ENCODE assay signal across 8 cellular contexts in the genomic region with DNA sequence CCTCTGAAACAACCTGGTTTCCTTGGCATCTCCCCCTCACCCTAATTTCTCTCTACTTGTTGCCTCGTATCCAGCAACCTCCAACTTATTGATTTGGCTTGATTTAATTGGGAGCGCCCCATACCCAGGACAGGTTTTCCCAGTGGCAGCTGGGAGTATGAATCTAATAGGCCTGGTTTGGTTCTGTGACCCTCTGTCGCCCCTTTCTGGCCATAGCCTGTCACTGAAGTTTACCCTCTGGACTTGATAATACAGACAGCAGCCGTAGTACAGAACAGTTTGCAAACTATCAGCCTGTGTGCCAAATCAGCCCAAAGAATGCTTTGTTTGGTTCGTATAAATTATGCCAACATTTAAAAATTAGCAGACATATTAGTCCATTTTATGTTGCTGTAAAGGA.
DNase-seq lines count a peak whose midpoint lies in the region; ATAC-seq, FAIRE-seq and TF ChIP-seq lines count a peak whose summit lies in the region.

No MANE protein-coding gene starts in this region.

- POLR2A ChIA-PET in A549 (lab: Yijun Ruan, JAX), result no interaction called here

- no peaks in the 10 kb centered on the region for H3K9me3 ChIP-seq in A549
- H3K9me3 ChIP-seq in iPS DF 6.9 (ENCODE audit: control insufficient read depth, insufficient read depth, low read length), result no peaks in the 10 kb centered on the region
- no peaks in the 10 kb centered on the region for H3K9me3 ChIP-seq in ovary
- H3K9me3 ChIP-seq in aorta (ENCODE audit: control insufficient read depth, low read length), result no peaks in the 10 kb centered on the region

- CTCF ChIA-PET in A549 (lab: Yijun Ruan, JAX), result interaction anchor here (0.8 kb wide), 1 partner anchor 23 kb away, joined by 3 read pairs; no protein-coding TSS in a partner anchor

- WGBS in A549 (ENCODE audit: missing lambda C conversion rate), result 19% methylated on average over 5 of the region's 5 CpGs
- WGBS in iPS DF 6.9 (ENCODE audit: insufficient coverage, insufficient read length), result no CpG with 5 or more reads among the region's 5 CpGs
- WGBS in ovary, 3 donors, result 53 to 76% (median 60%) methylated on average over 5 of the region's 5 CpGs
- 72 to 75% methylated on average over 5 of the region's 5 CpGs for WGBS in aorta, 2 donors

- no peak for TF ChIP-seq CTCF in A549 (IDR thresholded peaks at IDR 0.05)
- no peak for TF ChIP-seq CTCF in ovary (IDR thresholded peaks at IDR 0.05)

- DNase-seq in A549 (ENCODE audit: low read depth in 1 of 2, low spot score in 1 of 2) (peak; percentile 0 to 18), HuH-7.5 (ENCODE audit: low spot score) (peak; percentile 6), iPS DF 6.9 (ENCODE audit: low read depth, low spot score) (peak; percentile 63), ovary (no peak), aorta (no peak)
- DNase-seq in stimulated activated CD4-positive, alpha-beta T cell treated with anti-CD3 and anti-CD28 coated beads, Interleukin-2, amount 100 ng/mL, for 24 hours, result no peak

- TF ChIP-seq POLR2A in A549 (IDR thresholded peaks at IDR 0.05; ENCODE audit: low read length) (no peak), ovary (IDR thresholded peaks at IDR 0.05) (no peak)

- H3K4me2 ChIP-seq in A549, result no peak overlapping the region

- no peaks in the 10 kb centered on the region for H3K36me3 ChIP-seq in iPS DF 6.9 (ENCODE audit: control insufficient read depth, insufficient read depth, low read length)
- no peaks in the 10 kb centered on the region for H3K36me3 ChIP-seq in ovary
- H3K36me3 ChIP-seq in aorta (ENCODE audit: control insufficient read depth in 1 of 2, insufficient read depth in 2 of 2, low read length in 1 of 2), result no peaks in the 10 kb centered on the region

- ATAC-seq in A549 (peak in 1 of 2 experiments; percentile 76; a peak in 3 of 6 replicates), GM18907 (IDR thresholded peaks at IDR 0.05; ENCODE audit: unreplicated experiment) (peak; percentile 77), SK-N-SH treated with all-trans-retinoic acid at 6 μM for 48 hours (peak; percentile 88), aorta (ENCODE audit: low FRiP score) (no peak)

- H3K27ac ChIP-seq in A549 (no peak overlapping the region), iPS DF 6.9 (ENCODE audit: low read length) (no peak overlapping the region), ovary (no peak overlapping the region), aorta (ENCODE audit: low read depth in 1 of 2, low read length in 2 of 2) (no peak overlapping the region)

- no peak for TF ChIP-seq EP300 in A549 (IDR thresholded peaks at IDR 0.05)
- TF ChIP-seq EP300 in ovary (IDR thresholded peaks at IDR 0.05), result no peak

- H3K27me3 ChIP-seq in iPS DF 6.9 (ENCODE audit: control insufficient read depth, insufficient read depth, low read length), result no peaks in the 10 kb centered on the region
- H3K27me3 ChIP-seq in ovary, result no peaks in the 10 kb centered on the region
- no peaks in the 10 kb centered on the region for H3K27me3 ChIP-seq in aorta (ENCODE audit: control insufficient read depth in 1 of 2, insufficient read depth in 2 of 2, low read length in 1 of 2)

- H3K4me3 ChIP-seq in A549 (no peak overlapping the region), iPS DF 6.9 (ENCODE audit: low read length) (no peak overlapping the region), ovary (no peak overlapping the region), aorta (ENCODE audit: low read length in 2 of 2) (no peak overlapping the region)

- FAIRE-seq in A549 (lab: Jason Lieb, UNC), result no peak

- TF ChIP-seq RAD21 in A549 (conservative IDR thresholded peaks at IDR 0.05 in 1 of 2, IDR thresholded peaks at IDR 0.05 in 1 of 2), result peak in 1 of 2 experiments; percentile 36; a peak in 2 of 5 replicates

- intact Hi-C loops in ovary (cut with DNase I), result no loop called here
- intact Hi-C loops in aorta (cut with DNase I), result no loop called here

- H3K4me1 ChIP-seq in A549 (no peaks in the 10 kb centered on the region), iPS DF 6.9 (ENCODE audit: control insufficient read depth, insufficient read depth, low read length) (no peaks in the 10 kb centered on the region), ovary (ENCODE audit: insufficient read depth) (no peaks in the 10 kb centered on the region), aorta (ENCODE audit: control insufficient read depth in 1 of 2, insufficient read depth in 2 of 2, low read length in 2 of 2) (no peaks in the 10 kb centered on the region)

TF ChIP-seq in A549, 52 proteins besides CTCF, POLR2A, EP300 and RAD21:
- TF ChIP-seq GATA3 (IDR thresholded peaks at IDR 0.05; ENCODE audit: borderline replicate concordance) (no peak), POLR2AphosphoS2 (conservative IDR thresholded peaks at IDR 0.05; ENCODE audit: low read length) (no peak), TP53 (CRISPR knock-in tag; IDR thresholded peaks at IDR 0.05) (no peak), HOXA7 (CRISPR knock-in tag; IDR thresholded peaks at IDR 0.05) (no peak), SMC3 (IDR thresholded peaks at IDR 0.05) (no peak), RFX5 (IDR thresholded peaks at IDR 0.05) (no peak)
- TF ChIP-seq, protein P1, sequence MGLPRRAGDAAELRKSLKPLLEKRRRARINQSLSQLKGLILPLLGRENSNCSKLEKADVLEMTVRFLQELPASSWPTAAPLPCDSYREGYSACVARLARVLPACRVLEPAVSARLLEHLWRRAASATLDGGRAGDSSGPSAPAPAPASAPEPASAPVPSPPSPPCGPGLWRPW (IDR thresholded peaks at IDR 0.05), result no peak
TF ChIP-seq in A549: peak in this region for 0.

TF ChIP-seq in SK-N-SH treated with all-trans-retinoic acid at 6 μM for 48 hours, 23 proteins besides CTCF, POLR2A, EP300 and RAD21:
- TF ChIP-seq BACH2 (CRISPR knock-in tag; IDR thresholded peaks at IDR 0.05; ENCODE audit: borderline replicate concordance) (no peak), ZC3H10 (CRISPR knock-in tag; IDR thresholded peaks at IDR 0.05) (no peak), ZNF70 (CRISPR knock-in tag; IDR thresholded peaks at IDR 0.05) (no peak), SNAI2 (CRISPR knock-in tag; IDR thresholded peaks at IDR 0.05) (no peak), PPARA (CRISPR knock-in tag; IDR thresholded peaks at IDR 0.05; ENCODE audit: borderline replicate concordance) (no peak)
TF ChIP-seq in SK-N-SH treated with all-trans-retinoic acid at 6 μM for 48 hours: peak in this region for 0.

Comparison
In these comparisons a context has a peak if more than half of its experiments do, and no peak if none do; other contexts are left out.
1. DNase-seq: peak in A549 (2 of 2), HuH-7.5 (single experiment) and iPS DF 6.9 (single experiment); none in ovary (0 of 5), aorta (0 of 2) and stimulated activated CD4-positive, alpha-beta T cell treated with anti-CD3 and anti-CD28 coated beads, Interleukin-2, amount 100 ng/mL, for 24 hours (0 of 2).